Comparison of ENCODE assay signal across 8 cellular contexts in the genomic region with DNA sequence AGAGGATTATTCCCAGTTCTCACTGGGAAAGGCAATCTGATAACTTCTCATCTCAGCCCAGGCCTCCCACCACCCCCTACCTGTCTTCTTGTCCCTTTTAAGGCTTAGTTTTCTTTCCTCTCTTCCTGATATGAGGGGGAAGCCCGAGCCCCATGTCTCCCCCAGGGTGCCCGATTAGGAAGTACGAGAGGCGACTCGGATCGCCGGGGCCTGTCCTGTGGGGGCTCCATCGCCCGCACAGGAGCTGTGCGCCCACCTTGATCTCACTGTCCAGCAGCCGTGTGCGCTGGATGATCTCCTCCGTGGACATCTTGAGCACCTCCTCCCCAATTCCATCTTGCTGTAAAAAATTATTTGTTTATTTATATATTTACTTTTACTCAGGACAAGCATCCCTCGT. TPM values are rescaled to one million over a fixed set of nuclear protein-coding genes. Genes with fewer than 3 reads are reported as not detected.
DNase-seq lines count a peak whose midpoint lies in the region; ATAC-seq, FAIRE-seq and TF ChIP-seq lines count a peak whose summit lies in the region.

No MANE protein-coding gene starts in this region.

- H3K4me1 Mint-ChIP-seq in activated CD8-positive, alpha-beta T cell treated with anti-CD3 and anti-CD28 coated beads for 36 hours (ENCODE audit: low read depth), result peaks cover 23% of the 10 kb centered on the region

- peaks cover 7 to 46% of the 10 kb centered on the region in 2 experiments; a peak in 2 of 3 replicates for H3K36me3 ChIP-seq in HEK293 (ENCODE audit: control insufficient read depth in 2 of 2, insufficient read depth in 1 of 2, low read length in 2 of 2)
- H3K36me3 ChIP-seq in hepatocyte (replicated peaks; ENCODE audit: insufficient read depth, low read depth), result no peaks in the 10 kb centered on the region
- peaks cover 7 to 8% of the 10 kb centered on the region in 2 donors for H3K36me3 ChIP-seq in small intestine (ENCODE audit: control insufficient read depth in 2 of 2, insufficient read depth in 2 of 2, low read length in 2 of 2)

- TF ChIP-seq CTCF in HEK293 (tag by site-specific recombination; IDR thresholded peaks at IDR 0.05) (no peak), hepatocyte (IDR thresholded peaks at IDR 0.05; ENCODE audit: poor library complexity) (no peak)
- TF ChIP-seq CTCF in activated CD8-positive, alpha-beta T cell treated with anti-CD3 and anti-CD28 coated beads for 36 hours (IDR thresholded peaks at IDR 0.05), result no peak

- ATAC-seq in activated CD8-positive, alpha-beta T cell treated with anti-CD3 and anti-CD28 coated beads for 36 hours, result no peak
- ATAC-seq in HG03280 (IDR thresholded peaks at IDR 0.05; ENCODE audit: unreplicated experiment), result no peak

- H3K9me3 ChIP-seq in HEK293 (ENCODE audit: control insufficient read depth, insufficient read depth, low read depth, low read length) (no peaks in the 10 kb centered on the region), hepatocyte (ENCODE audit: low read depth) (no peaks in the 10 kb centered on the region), small intestine (ENCODE audit: control insufficient read depth, low read depth) (no peaks in the 10 kb centered on the region)

- 0 out of 2 replicates have a peak, but pooled peaks cover 3% of the 10 kb centered on the region for H3K4me1 ChIP-seq in HEK293 (ENCODE audit: control insufficient read depth, insufficient read depth, low read length)
- peaks cover 9% of the 10 kb centered on the region for H3K4me1 ChIP-seq in hepatocyte (ENCODE audit: insufficient read depth)
- H3K4me1 ChIP-seq in small intestine (ENCODE audit: control insufficient read depth in 2 of 2, insufficient read depth in 1 of 2, low read depth in 1 of 2, low read length in 1 of 2), result peaks cover 0 to 3% of the 10 kb centered on the region in 2 donors

- H3K27ac Mint-ChIP-seq in activated CD8-positive, alpha-beta T cell treated with anti-CD3 and anti-CD28 coated beads for 36 hours, result peak overlapping the region; percentile 99

- DNase-seq in activated CD8-positive, alpha-beta T cell treated with anti-CD3 and anti-CD28 coated beads for 36 hours, result no peak
- DNase-seq in hepatocyte (ENCODE audit: low spot score) (no peak), small intestine (no peak), T-helper 9 cell (no peak), COLO829 (ENCODE audit: low spot score) (no peak), NOMO-1 (lab: John Stamatoyannopoulos, UW; ENCODE audit: unreplicated experiment in 2 of 2) (no peak)

- H2AFZ ChIP-seq in hepatocyte, result peak overlapping the region; percentile 80

- no peaks in the 10 kb centered on the region for H3K27me3 Mint-ChIP-seq in activated CD8-positive, alpha-beta T cell treated with anti-CD3 and anti-CD28 coated beads for 36 hours

- no peak for FAIRE-seq in small intestine (lab: Jason Lieb, UNC)

- no peaks in the 10 kb centered on the region for H3K9me3 Mint-ChIP-seq in activated CD8-positive, alpha-beta T cell treated with anti-CD3 and anti-CD28 coated beads for 36 hours

- POLR2A ChIA-PET in HEK293 (lab: Yijun Ruan, JAX), result interaction anchor here (0.5 to 4.1 kb wide), 6 partner anchors 8 to 134 kb away, joined by 3 to 37 read pairs (median 6); partner anchors contain the start of gene SLC39A13
- POLR2A ChIA-PET in activated CD8-positive, alpha-beta T cell treated with anti-CD3 and anti-CD28 coated beads for 36 hours (lab: Charles Lee), result interaction anchor here (0.6 to 4.7 kb wide), 12 partner anchors 9 to 249 kb away, joined by 3 to 54 read pairs (median 4); partner anchors contain the start of genes ACP2, ARFGAP2, KBTBD4 and NDUFS3

- no peaks in the 10 kb centered on the region for H3K27me3 ChIP-seq in hepatocyte
- H3K27me3 ChIP-seq in small intestine (ENCODE audit: control insufficient read depth in 2 of 2, insufficient read depth in 2 of 2, low read length in 2 of 2), result no peaks in the 10 kb centered on the region

- peak overlapping the region; percentile 95 for H3K4me2 ChIP-seq in hepatocyte

- H3K4me3 Mint-ChIP-seq in activated CD8-positive, alpha-beta T cell treated with anti-CD3 and anti-CD28 coated beads for 36 hours, result peak overlapping the region; percentile 88

- CTCF ChIA-PET in HEK293 (lab: Yijun Ruan, JAX), result interaction anchor here (1.1 to 2.0 kb wide), 5 partner anchors 13 to 246 kb away, joined by 3 to 14 read pairs (median 7); no protein-coding TSS in a partner anchor
- CTCF ChIA-PET in activated CD8-positive, alpha-beta T cell treated with anti-CD3 and anti-CD28 coated beads for 36 hours (lab: Charles Lee), result interaction anchor here (0.9 to 8.3 kb wide), 3 partner anchors 16 to 51 kb away, joined by 4 to 90 read pairs (median 16); partner anchors contain the start of gene SLC39A13

- H3K4me3 ChIP-seq in HEK293 (ENCODE audit: low read depth, low read length) (peak overlapping the region; percentile 100), hepatocyte (peak overlapping the region; percentile 76), small intestine (ENCODE audit: low read depth in 1 of 2, low read length in 2 of 2) (peak overlapping the region; percentile 74 to 93)

- peaks cover 20% of the 10 kb centered on the region for H3K79me2 ChIP-seq in hepatocyte

- intact Hi-C loops in activated CD8-positive, alpha-beta T cell treated with anti-CD3 and anti-CD28 coated beads for 36 hours (cut with micrococcal nuclease), result no loop called here

- WGBS in hepatocyte (ENCODE audit: low lambda C conversion rate, missing lambda C conversion rate), result 3% methylated on average over 14 of the region's 14 CpGs
- WGBS in small intestine, 3 donors, result 0% methylated on average over 14 of the region's 14 CpGs

- H4K20me1 ChIP-seq in hepatocyte (ENCODE audit: insufficient read depth, poor library complexity, severe bottlenecking), result no peaks in the 10 kb centered on the region

- H3K9me2 ChIP-seq in hepatocyte (replicated peaks; ENCODE audit: insufficient read depth), result no peaks in the 10 kb centered on the region

- H3K27ac ChIP-seq in HEK293 (ENCODE audit: extremely low read depth, low read depth, low read length) (peak overlapping the region; percentile 73; the same call in 1 of the 2 replicates), hepatocyte (peak overlapping the region; percentile 94), small intestine (ENCODE audit: low read depth in 1 of 2, low read length in 1 of 2) (peak overlapping the region in 1 of 2 donors; percentile 95)

- peaks cover 42% of the 10 kb centered on the region for H3K36me3 Mint-ChIP-seq in activated CD8-positive, alpha-beta T cell treated with anti-CD3 and anti-CD28 coated beads for 36 hours (ENCODE audit: low read depth)

TF ChIP-seq in HEK293, 187 proteins besides CTCF, POLR2A, EP300 and RAD21:
- TF ChIP-seq ZNF623 (tag by site-specific recombination; IDR thresholded peaks at IDR 0.05) (no peak), ZBTB8A (tag by site-specific recombination; IDR thresholded peaks at IDR 0.05) (no peak), MZF1 (tag by site-specific recombination; IDR thresholded peaks at IDR 0.05; ENCODE audit: borderline replicate concordance) (no peak), ZNF600 (tag by site-specific recombination; IDR thresholded peaks at IDR 0.05) (no peak), ZNF366 (tag by site-specific recombination; conservative IDR thresholded peaks at IDR 0.05) (no peak), ZNF202 (tag by site-specific recombination; IDR thresholded peaks at IDR 0.05; ENCODE audit: borderline replicate concordance) (no peak), ZNF132 (tag by site-specific recombination; IDR thresholded peaks at IDR 0.05; ENCODE audit: borderline replicate concordance) (no peak), ELK4 (IDR thresholded peaks at IDR 0.05; ENCODE audit: borderline replicate concordance, low read depth, low read length) (no peak)

RNA-seq across cellular contexts. Expression of gene PSMC3, which starts 0.6 kb away (rescaled TPM):
- 100 to 1,000 TPM; 137 to 140 TPM for total RNA-seq in activated CD8-positive, alpha-beta T cell treated with anti-CD3 and anti-CD28 coated beads for 36 hours
- total RNA-seq in hepatocyte, result 95.8 and 103 TPM in 2 replicates
- 142 and 159 TPM in 2 replicates for polyA plus RNA-seq in hepatocyte
- polyA plus RNA-seq in small intestine, result 100 to 1,000 TPM; 103 to 156 (median 104) TPM

RNA-seq across cellular contexts. Expression of gene SLC39A13, which starts 17.2 kb away (rescaled TPM):
- 10 to 100 TPM; 10.0 to 10.5 TPM for total RNA-seq in activated CD8-positive, alpha-beta T cell treated with anti-CD3 and anti-CD28 coated beads for 36 hours
- total RNA-seq in hepatocyte, result 60.8 and 72.3 TPM in 2 replicates
- 118 and 119 TPM in 2 replicates for polyA plus RNA-seq in hepatocyte
- polyA plus RNA-seq in small intestine, result 10 to 100 TPM in 1 of 3 donors, 1 to 10 TPM in 2; 7.8 to 30.9 (median 10.0) TPM

RNA-seq across cellular contexts. Expression of gene RAPSN, which starts 23.3 kb away (rescaled TPM):
- under 1 TPM; 0.36 to 0.81 TPM for total RNA-seq in activated CD8-positive, alpha-beta T cell treated with anti-CD3 and anti-CD28 coated beads for 36 hours
- 0.44 TPM in 1 of 2 replicates, not detected in the other for total RNA-seq in hepatocyte
- polyA plus RNA-seq in hepatocyte (0.34 and 0.46 TPM in 2 replicates), small intestine (under 1 TPM; 0.36 to 0.89 (median 0.81) TPM)

RNA-seq across cellular contexts. Expression of gene SPI1, which starts 47.3 kb away (rescaled TPM):
- under 1 TPM in 1 of 2 experiments, not detected in 1; 0.25 TPM for total RNA-seq in activated CD8-positive, alpha-beta T cell treated with anti-CD3 and anti-CD28 coated beads for 36 hours
- 0.13 and 1.1 TPM in 2 replicates for total RNA-seq in hepatocyte
- polyA plus RNA-seq in hepatocyte, result 2.0 and 3.3 TPM in 2 replicates
- polyA plus RNA-seq in small intestine, result 10 to 100 TPM in 2 of 3 donors, 1 to 10 TPM in 1; 3.4 to 25.4 (median 13.6) TPM
